23 cellular contexts compared by ENCODE assay signal in genomic region chr2:99891358-99891757, GRCh38.
"Had no signal": no experiment of that assay in that cellular context is flagged by ENCODE, and none has a peak within 500 bp of the region (broad histone marks: within the 10 kb centered on the region; RNA-seq: fewer than 3 reads in every experiment).

No MANE protein-coding gene starts in this region.

- DNase-seq: activated CD4-positive, alpha-beta T cell treated with anti-CD3 and anti-CD28 coated beads for 48 hours; activated CD4-positive, CD25-positive, alpha-beta regulatory T cell; activated CD8-positive, alpha-beta T cell treated with anti-CD3 and anti-CD28 coated beads, Interleukin-2, amount 10 ng/mL, durations not matched to agents 7 days and 5 days; activated naive CD4-positive, alpha-beta T cell treated with Interleukin-2 at 50 U/mL for 16 hours; activated naive CD8-positive, alpha-beta T cell treated with anti-CD3 and anti-CD28 coated beads, Interleukin-2, amount 10 ng/mL, durations not matched to agents 7 days and 5 days; activated T-cell treated with anti-CD3 and anti-CD28 coated beads, Interleukin-2, amount 50 U/mL, for 24 hours; amygdala; central memory CD4-positive, alpha-beta T cell; colonic mucosa; erythroblast; foreskin melanocyte; glutamatergic neuron; hippocampal formation; left colon; lower lobe of right lung; pancreas; stimulated activated CD4-positive, alpha-beta T cell treated with anti-CD3 and anti-CD28 coated beads, Interleukin-1b, Interleukin-23, amount 100 ng/mL, for 48 hours; stimulated activated CD8-positive, alpha-beta memory T cell treated with anti-CD3 and anti-CD28 coated beads, Interleukin-4, amount 100 ng/mL, for 48 hours; stimulated activated naive CD4-positive, alpha-beta T cell treated with Interleukin-2 at 50 U/mL for 16 hours; thyroid gland had no signal

- H3K27ac Mint-ChIP-seq: activated CD8-positive, alpha-beta T cell treated with anti-CD3 and anti-CD28 coated beads, Interleukin-2, amount 10 ng/mL, durations not matched to agents 7 days and 5 days; activated naive CD8-positive, alpha-beta T cell treated with anti-CD3 and anti-CD28 coated beads, Interleukin-2, amount 10 ng/mL, durations not matched to agents 7 days and 5 days; activated T-cell treated with anti-CD3 and anti-CD28 coated beads, Interleukin-2, amount 50 U/mL, for 24 hours; activated T-helper 2 cell treated with anti-CD3 and anti-CD28 coated beads, Interferon-gamma antibody, Interleukin-2, Interleukin-4, amounts not matched to agents 10 μg/mL and 5 μg/mL and 100 μg/mL, durations not matched to agents 14 hours and 24 hours and 36 hours; T-helper 2 cell treated with Interferon-gamma antibody and Interleukin-4, amounts not matched to agents 5 μg/mL and 100 μg/mL, for 36 hours had no signal

- H3K4me3 Mint-ChIP-seq: activated CD8-positive, alpha-beta T cell treated with anti-CD3 and anti-CD28 coated beads, Interleukin-2, amount 10 ng/mL, durations not matched to agents 7 days and 5 days; activated naive CD8-positive, alpha-beta T cell treated with anti-CD3 and anti-CD28 coated beads, Interleukin-2, amount 10 ng/mL, durations not matched to agents 7 days and 5 days; activated T-cell treated with anti-CD3 and anti-CD28 coated beads, Interleukin-2, amount 50 U/mL, for 24 hours; T-helper 2 cell treated with Interferon-gamma antibody and Interleukin-4, amounts not matched to agents 5 μg/mL and 100 μg/mL, for 36 hours had no signal

- H3K36me3 Mint-ChIP-seq: activated naive CD8-positive, alpha-beta T cell treated with anti-CD3 and anti-CD28 coated beads, Interleukin-2, amount 10 ng/mL, durations not matched to agents 7 days and 5 days had no signal

- H3K9me3 Mint-ChIP-seq: activated naive CD8-positive, alpha-beta T cell treated with anti-CD3 and anti-CD28 coated beads, Interleukin-2, amount 10 ng/mL, durations not matched to agents 7 days and 5 days; activated T-cell treated with anti-CD3 and anti-CD28 coated beads, Interleukin-2, amount 50 U/mL, for 24 hours; activated T-helper 2 cell treated with anti-CD3 and anti-CD28 coated beads, Interferon-gamma antibody, Interleukin-2, Interleukin-4, amounts not matched to agents 10 μg/mL and 5 μg/mL and 100 μg/mL, durations not matched to agents 14 hours and 24 hours and 36 hours; T-helper 2 cell treated with Interferon-gamma antibody and Interleukin-4, amounts not matched to agents 5 μg/mL and 100 μg/mL, for 36 hours had no signal

- H3K4me3 ChIP-seq: colonic mucosa, lower lobe of right lung, pancreas, thyroid gland had no signal

- ATAC-seq: activated CD8-positive, alpha-beta T cell treated with anti-CD3 and anti-CD28 coated beads, Interleukin-2, amount 10 ng/mL, durations not matched to agents 7 days and 5 days; left colon; lower lobe of right lung; pancreas had no signal

- H3K36me3 ChIP-seq: colonic mucosa, lower lobe of right lung, neutrophil, pancreas, thyroid gland had no signal

- H3K27me3 Mint-ChIP-seq: activated T-cell treated with anti-CD3 and anti-CD28 coated beads, Interleukin-2, amount 50 U/mL, for 24 hours had no signal

- H3K27me3 ChIP-seq: colonic mucosa, neutrophil, pancreas, thyroid gland had no signal

- H3K27ac ChIP-seq: colonic mucosa, lower lobe of right lung, neutrophil, pancreas, thyroid gland had no signal

- H3K4me1 ChIP-seq: colonic mucosa, lower lobe of right lung, pancreas, thyroid gland had no signal

- H3K4me1 Mint-ChIP-seq: activated naive CD8-positive, alpha-beta T cell treated with anti-CD3 and anti-CD28 coated beads, Interleukin-2, amount 10 ng/mL, durations not matched to agents 7 days and 5 days had no signal
